14 cellular contexts compared by ENCODE assay signal in the genomic region with DNA sequence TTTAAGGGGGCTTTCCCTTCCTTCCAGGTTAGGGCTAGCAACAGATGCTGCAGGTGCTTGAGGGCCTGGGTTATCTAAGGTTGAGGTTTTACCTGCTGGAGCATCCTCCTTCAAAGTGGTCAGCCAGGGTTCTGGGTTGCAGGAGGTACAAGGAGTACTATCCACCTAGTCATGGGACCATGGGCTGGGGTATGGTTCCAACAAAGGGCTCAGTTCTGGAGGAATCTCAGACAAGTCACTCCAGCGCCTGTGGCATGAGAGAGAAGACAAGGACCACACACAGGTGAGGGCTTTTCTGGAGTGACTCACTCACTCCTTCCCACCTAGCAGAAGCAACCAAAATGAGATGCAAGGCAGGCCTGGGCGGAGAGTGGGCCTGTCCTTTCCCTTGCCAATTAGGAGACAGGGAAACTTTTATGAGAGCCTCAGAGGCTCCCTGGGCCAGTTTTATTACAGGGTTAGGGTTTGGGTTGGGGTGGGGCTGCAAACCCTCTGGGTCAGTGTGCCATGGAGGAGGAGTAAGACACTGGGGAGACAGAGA. TPM values are rescaled to one million over a fixed set of nuclear protein-coding genes. Genes with fewer than 3 reads are reported as not detected.
A peak's percentile ranks its signal among the peaks of the same experiment; 100 is the strongest.
DNase-seq lines count a peak whose midpoint lies in the region; ATAC-seq and TF ChIP-seq lines count a peak whose summit lies in the region.
"Had no signal": no experiment of that assay in that cellular context is flagged by ENCODE, and none has a peak within 500 bp of the region (broad histone marks: within the 10 kb centered on the region; RNA-seq: fewer than 3 reads in every experiment).

No MANE protein-coding gene starts in this region.

- ATAC-seq in activated T-cell treated with anti-CD3 and anti-CD28 coated beads, Interleukin-2, amount 50 U/mL, for 72 hours (replicated peaks in 1 of 2), result no peak
- no peak for ATAC-seq in psoas muscle

- peak overlapping the region; percentile 58 for H3K4me3 Mint-ChIP-seq in Caco-2 (ENCODE audit: unreplicated experiment)
- peak overlapping the region; percentile 42 to 45 for H3K4me3 Mint-ChIP-seq in activated T-cell treated with anti-CD3 and anti-CD28 coated beads, Interleukin-2, amount 50 U/mL, for 72 hours
- H3K4me3 Mint-ChIP-seq: CD14-positive monocyte had no signal

- no peak for DNase-seq in Caco-2
- no peak for DNase-seq in activated T-cell treated with anti-CD3 and anti-CD28 coated beads, Interleukin-2, amount 50 U/mL, for 72 hours
- DNase-seq in islet precursor cell, result peak; percentile 69
- no peak for DNase-seq in LoVo (ENCODE audit: low spot score)
- DNase-seq in psoas muscle, result no peak
- DNase-seq in stimulated activated CD8-positive, alpha-beta memory T cell treated with anti-CD3 and anti-CD28 coated beads, Interleukin-4, amount 100 ng/mL, for 48 hours, result no peak
- no peak for DNase-seq in SIG-M5 treated with dmso at 0.1 percent for 504 hours (lab: John Stamatoyannopoulos, UW; ENCODE audit: unreplicated experiment)
- DNase-seq: activated gamma-delta T cell treated with Interleukin-2 at 50 U/mL for 16 hours; central memory CD4-positive, alpha-beta T cell; NCI-H1105; stimulated activated CD4-positive, alpha-beta T cell treated with anti-CD3 and anti-CD28 coated beads, Interleukin-1b, Interleukin-23, amount 100 ng/mL, for 48 hours had no signal

- H3K9me3 Mint-ChIP-seq in Caco-2 (ENCODE audit: unreplicated experiment), result no peaks in the 10 kb centered on the region
- H3K9me3 Mint-ChIP-seq in activated T-cell treated with anti-CD3 and anti-CD28 coated beads, Interleukin-2, amount 50 U/mL, for 72 hours, result no peaks in the 10 kb centered on the region
- H3K9me3 Mint-ChIP-seq: CD14-positive monocyte had no signal

- peak overlapping the region; percentile 73 for H3K27ac Mint-ChIP-seq in Caco-2 (ENCODE audit: unreplicated experiment)
- peak overlapping the region; percentile 44 for H3K27ac Mint-ChIP-seq in activated T-cell treated with anti-CD3 and anti-CD28 coated beads, Interleukin-2, amount 50 U/mL, for 72 hours

- H3K36me3 Mint-ChIP-seq in Caco-2 (ENCODE audit: insufficient read depth, unreplicated experiment), result peaks cover 83% of the 10 kb centered on the region
- H3K36me3 Mint-ChIP-seq in activated T-cell treated with anti-CD3 and anti-CD28 coated beads, Interleukin-2, amount 50 U/mL, for 72 hours (ENCODE audit: insufficient read depth in 2 of 2), result peaks cover 18 to 24% of the 10 kb centered on the region in 2 donors

- no peaks in the 10 kb centered on the region for H3K9me3 ChIP-seq in BLaER1 treated with 17β-estradiol and CSF1 and Interleukin-3, amounts not matched to agents 10 nM and 100 nM (replicated peaks in 1 of 11)
- H3K9me3 ChIP-seq in Caco-2 (no peaks in the 10 kb centered on the region), psoas muscle (no peaks in the 10 kb centered on the region)

- BruUV-seq in Caco-2 (replicated peaks; lab: Mats Ljungman, UMichigan), result no TSS peak

- peak overlapping the region in 4 of 11 experiments; percentile 4 to 31 (median 18); a peak in 1 of 22 replicates for H3K9ac ChIP-seq in BLaER1 treated with 17β-estradiol and CSF1 and Interleukin-3, amounts not matched to agents 10 nM and 100 nM

- peaks cover 36 to 77% (median 70%) of the 10 kb centered on the region in 11 experiments for H3K36me3 ChIP-seq in BLaER1 treated with 17β-estradiol and CSF1 and Interleukin-3, amounts not matched to agents 10 nM and 100 nM
- H3K36me3 ChIP-seq in Caco-2 (ENCODE audit: control insufficient read depth, insufficient read depth, low read length) (peaks cover 2% of the 10 kb centered on the region), psoas muscle (ENCODE audit: insufficient read depth in 1 of 2, low read depth in 1 of 2) (peaks cover 15 to 60% of the 10 kb centered on the region in 2 donors)

- TF ChIP-seq CTCF in Caco-2 (IDR thresholded peaks at IDR 0.05; ENCODE audit: insufficient read depth in 1 of 2, low read depth in 1 of 2, low read length in 1 of 2, severe bottlenecking in 1 of 2, unreplicated experiment in 1 of 2) (no peak), psoas muscle (IDR thresholded peaks at IDR 0.05) (no peak)

- H3K4me2 ChIP-seq in BLaER1 treated with 17β-estradiol and CSF1 and Interleukin-3, amounts not matched to agents 10 nM and 100 nM, result peak overlapping the region in 6 of 11 experiments; percentile 92 to 97 (median 94); a peak in 6 of 22 replicates

- no peak overlapping the region for H3K27ac ChIP-seq in BLaER1 treated with 17β-estradiol and CSF1 and Interleukin-3, amounts not matched to agents 10 nM and 100 nM
- H3K27ac ChIP-seq in psoas muscle, result no peak overlapping the region
- H3K27ac ChIP-seq: SK-N-MC had no signal

- 90 to 94% (median 94%) methylated on average over 2 of the region's 2 CpGs for whole genome bisulfite sequencing in psoas muscle, 3 donors

- H3K27me3 ChIP-seq in BLaER1 treated with 17β-estradiol and CSF1 and Interleukin-3, amounts not matched to agents 10 nM and 100 nM, result no peaks in the 10 kb centered on the region
- H3K27me3 ChIP-seq in Caco-2 (replicated peaks; ENCODE audit: control insufficient read depth, insufficient read depth, low read length) (no peaks in the 10 kb centered on the region), psoas muscle (ENCODE audit: insufficient read depth in 3 of 3, low read length in 2 of 3) (no peaks in the 10 kb centered on the region)

- POLR2A ChIA-PET in Caco-2 (lab: Charles Lee), result interaction anchor here (0.5 kb wide), 1 partner anchor 114 kb away, joined by 3 read pairs; no protein-coding TSS in a partner anchor

- peaks cover 23 to 47% (median 35%) of the 10 kb centered on the region in 10 experiments for H3K4me1 ChIP-seq in BLaER1 treated with 17β-estradiol and CSF1 and Interleukin-3, amounts not matched to agents 10 nM and 100 nM
- H3K4me1 ChIP-seq in Caco-2 (peaks cover 10% of the 10 kb centered on the region), psoas muscle (peaks cover 8% of the 10 kb centered on the region)

- no peaks in the 10 kb centered on the region for H3K27me3 Mint-ChIP-seq in Caco-2 (ENCODE audit: insufficient read depth, unreplicated experiment)
- no peaks in the 10 kb centered on the region for H3K27me3 Mint-ChIP-seq in activated T-cell treated with anti-CD3 and anti-CD28 coated beads, Interleukin-2, amount 50 U/mL, for 72 hours (ENCODE audit: low read depth)

- peaks cover 0 to 37% (median 17%) of the 10 kb centered on the region in 11 experiments; a peak in 14 of 22 replicates for H4K20me1 ChIP-seq in BLaER1 treated with 17β-estradiol and CSF1 and Interleukin-3, amounts not matched to agents 10 nM and 100 nM

- CTCF ChIA-PET in Caco-2 (lab: Charles Lee), result no interaction called here

- intact Hi-C loops in Caco-2 (cut with micrococcal nuclease; ENCODE audit: unreplicated experiment) (no loop called here), psoas muscle (cut with DNase I) (loop anchor here (5.0 to 10.0 kb wide), 2 partner anchors 50 to 412 kb away; partner anchors contain the start of gene AATF (in 1 of the 2))

- no peak overlapping the region for H3K4me3 ChIP-seq in BLaER1 treated with 17β-estradiol and CSF1 and Interleukin-3, amounts not matched to agents 10 nM and 100 nM
- H3K4me3 ChIP-seq in Caco-2 (ENCODE audit: low read depth, low read length) (no peak overlapping the region), psoas muscle (no peak overlapping the region)

- H3K4me1 Mint-ChIP-seq in Caco-2 (ENCODE audit: low read depth, unreplicated experiment), result peaks cover 13% of the 10 kb centered on the region
- H3K4me1 Mint-ChIP-seq in activated T-cell treated with anti-CD3 and anti-CD28 coated beads, Interleukin-2, amount 50 U/mL, for 72 hours (ENCODE audit: low read depth), result peaks cover 33% of the 10 kb centered on the region

RNA-seq across cellular contexts. Expression of gene MYO19, which starts 2.2 kb away (rescaled TPM):
- 153 and 177 TPM in 2 replicates for total RNA-seq in Caco-2 (2022)
- total RNA-seq in activated T-cell treated with anti-CD3 and anti-CD28 coated beads, Interleukin-2, amount 50 U/mL, for 72 hours, result 100 to 1,000 TPM; 101 to 118 TPM
- 10 to 100 TPM; 10.1 to 19.2 (median 13.7) TPM for total RNA-seq in psoas muscle
- polyA plus RNA-seq in psoas muscle, result 10 to 100 TPM; 13.9 to 28.7 (median 15.2) TPM

RNA-seq across cellular contexts. Expression of gene PIGW, which starts 2.3 kb away (rescaled TPM):
- total RNA-seq in Caco-2 (2022) (30.9 and 33.6 TPM in 2 replicates), psoas muscle (10 to 100 TPM in 3 of 4 donors, 1 to 10 TPM in 1; 6.2 to 14.9 (median 10.6) TPM)
- 1 to 10 TPM; 6.3 to 7.4 TPM for total RNA-seq in activated T-cell treated with anti-CD3 and anti-CD28 coated beads, Interleukin-2, amount 50 U/mL, for 72 hours
- polyA plus RNA-seq in psoas muscle, result 10 to 100 TPM in 2 of 3 donors, 1 to 10 TPM in 1; 5.5 to 18.0 (median 16.8) TPM

RNA-seq across cellular contexts. Expression of gene GGNBP2, which starts 12.2 kb away (rescaled TPM):
- 91.3 and 91.5 TPM in 2 replicates for total RNA-seq in Caco-2 (2022)
- total RNA-seq in activated T-cell treated with anti-CD3 and anti-CD28 coated beads, Interleukin-2, amount 50 U/mL, for 72 hours, result 100 to 1,000 TPM; 156 to 173 TPM
- total RNA-seq in psoas muscle, result 10 to 100 TPM; 35.6 to 54.4 (median 39.7) TPM
- 10 to 100 TPM; 29.2 to 44.6 (median 40.0) TPM for polyA plus RNA-seq in psoas muscle

RNA-seq across cellular contexts. Expression of gene ZNHIT3, which starts 46.0 kb away (rescaled TPM):
- 58.6 and 61.9 TPM in 2 replicates for total RNA-seq in Caco-2 (2022)
- 10 to 100 TPM; 49.5 to 54.9 TPM for total RNA-seq in activated T-cell treated with anti-CD3 and anti-CD28 coated beads, Interleukin-2, amount 50 U/mL, for 72 hours
- total RNA-seq in psoas muscle, result 10 to 100 TPM; 22.7 to 32.3 (median 31.1) TPM
- polyA plus RNA-seq in psoas muscle, result 10 to 100 TPM; 45.2 to 80.2 (median 58.5) TPM

RNA-seq across cellular contexts. Expression of gene DHRS11, which starts 59.2 kb away (rescaled TPM):
- 44.7 and 46.9 TPM in 2 replicates for total RNA-seq in Caco-2 (2022)
- 10 to 100 TPM; 10.4 to 14.9 TPM for total RNA-seq in activated T-cell treated with anti-CD3 and anti-CD28 coated beads, Interleukin-2, amount 50 U/mL, for 72 hours
- total RNA-seq in psoas muscle, result 10 to 100 TPM in 3 of 4 donors, 1 to 10 TPM in 1; 9.4 to 16.0 (median 13.4) TPM
- 10 to 100 TPM; 12.0 to 20.5 (median 14.5) TPM for polyA plus RNA-seq in psoas muscle
